6 cellular contexts compared by ENCODE assay signal in genomic region chr12:57429473-57430116, GRCh38. TPM values are rescaled to one million over a fixed set of nuclear protein-coding genes. Genes with fewer than 3 reads are reported as not detected.
DNase-seq lines count a peak whose midpoint lies in the region; ATAC-seq, FAIRE-seq and TF ChIP-seq lines count a peak whose summit lies in the region.

No MANE protein-coding gene starts in this region.

- no peaks in the 10 kb centered on the region for H3K9me1 ChIP-seq in endothelial cell of umbilical vein (replicated peaks; ENCODE audit: control insufficient read depth, extremely low read depth, insufficient read depth, low read length)

- peak overlapping the region; percentile 82 for H3K9ac ChIP-seq in endothelial cell of umbilical vein (replicated peaks; ENCODE audit: extremely low read depth, insufficient read depth, low read length)

- no peaks in the 10 kb centered on the region for H3K9me3 ChIP-seq in endothelial cell of umbilical vein (replicated peaks; ENCODE audit: control insufficient read depth, insufficient read depth, low read length)

- peak overlapping the region; percentile 97 for H3K27ac Mint-ChIP-seq in stimulated activated naive CD8-positive, alpha-beta T cell treated with anti-CD3 and anti-CD28 coated beads, Interleukin-15, amount 100 ng/mL, for 72 hours

- no peaks in the 10 kb centered on the region for H3K36me3 ChIP-seq in endothelial cell of umbilical vein (ENCODE audit: control insufficient read depth in 2 of 2, extremely low read depth in 1 of 2, insufficient read depth in 2 of 2, low read length in 2 of 2)

- POLR2A ChIA-PET in endothelial cell of umbilical vein (lab: Charles Lee): interaction anchor here (0.6 kb wide), 1 partner anchor 16 kb away, joined by 4 read pairs; no protein-coding TSS in a partner anchor

- CTCF ChIA-PET in endothelial cell of umbilical vein (lab: Charles Lee): interaction anchor here (1.0 to 2.2 kb wide), 7 partner anchors 9 to 122 kb away, joined by 3 to 12 read pairs (median 7); partner anchors contain the start of genes GLI1 and INHBE

- H3K27ac ChIP-seq in endothelial cell of umbilical vein (ENCODE audit: insufficient read depth, low read depth, low read length): peak overlapping the region; percentile 64

- no peaks in the 10 kb centered on the region for H3K27me3 Mint-ChIP-seq in activated T-cell treated with anti-CD3 and anti-CD28 coated beads, Interleukin-2, amount 50 U/mL, for 4 hours (ENCODE audit: low read depth)
- no peaks in the 10 kb centered on the region for H3K27me3 Mint-ChIP-seq in stimulated activated naive CD8-positive, alpha-beta T cell treated with anti-CD3 and anti-CD28 coated beads, Interleukin-15, amount 100 ng/mL, for 72 hours

- H3K4me2 ChIP-seq in endothelial cell of umbilical vein (ENCODE audit: insufficient read depth, low read length): peak overlapping the region; percentile 93

- H3K4me1 ChIP-seq in endothelial cell of umbilical vein (ENCODE audit: control insufficient read depth, extremely low read depth, insufficient read depth, low read length): peaks cover 6% of the 10 kb centered on the region

- intact Hi-C loops in endothelial cell of umbilical vein (cut with micrococcal nuclease): loop anchor here (2.0 to 5.0 kb wide), 2 partner anchors 23 to 122 kb away; no protein-coding TSS in a partner anchor

- H3K4me1 Mint-ChIP-seq in activated T-cell treated with anti-CD3 and anti-CD28 coated beads, Interleukin-2, amount 50 U/mL, for 4 hours (ENCODE audit: low read depth): peaks cover 35% of the 10 kb centered on the region
- H3K4me1 Mint-ChIP-seq in stimulated activated naive CD8-positive, alpha-beta T cell treated with anti-CD3 and anti-CD28 coated beads, Interleukin-15, amount 100 ng/mL, for 72 hours: peaks cover 39% of the 10 kb centered on the region

- H3K79me2 ChIP-seq in endothelial cell of umbilical vein (ENCODE audit: control insufficient read depth, insufficient read depth, low read length): peaks cover 21% of the 10 kb centered on the region

- no peaks in the 10 kb centered on the region for H3K27me3 ChIP-seq in endothelial cell of umbilical vein (ENCODE audit: control insufficient read depth in 2 of 2, insufficient read depth in 2 of 2, low read length in 2 of 2)

- no peak for TF ChIP-seq POLR2A in endothelial cell of umbilical vein (IDR thresholded peaks at IDR 0.05; ENCODE audit: low read depth, low read length)

- H3K4me3 Mint-ChIP-seq in activated T-cell treated with anti-CD3 and anti-CD28 coated beads, Interleukin-2, amount 50 U/mL, for 4 hours: peak overlapping the region; percentile 99
- peak overlapping the region; percentile 80 to 88 for H3K4me3 Mint-ChIP-seq in stimulated activated naive CD8-positive, alpha-beta T cell treated with anti-CD3 and anti-CD28 coated beads, Interleukin-15, amount 100 ng/mL, for 72 hours

- BruUV-seq in endothelial cell of umbilical vein (replicated peaks; lab: Mats Ljungman, UMichigan): TSS peak; percentile 67

- no peaks in the 10 kb centered on the region for H3K36me3 Mint-ChIP-seq in activated T-cell treated with anti-CD3 and anti-CD28 coated beads, Interleukin-2, amount 50 U/mL, for 4 hours (ENCODE audit: insufficient read depth)

- FAIRE-seq in endothelial cell of umbilical vein (lab: Jason Lieb, UNC): no peak

- dilution Hi-C loops in endothelial cell of umbilical vein (cut with MboI; ENCODE audit: extremely low pct_ligation_motif_present, low sequenced_read_pairs): no loop called here

- ATAC-seq in activated T-cell treated with anti-CD3 and anti-CD28 coated beads, Interleukin-2, amount 50 U/mL, for 4 hours: no peak
- ATAC-seq in stimulated activated naive CD8-positive, alpha-beta T cell treated with anti-CD3 and anti-CD28 coated beads, Interleukin-15, amount 100 ng/mL, for 72 hours: no peak

- peak overlapping the region; percentile 29 to 75 (median 69) for H3K4me3 ChIP-seq in endothelial cell of umbilical vein (replicated peaks in 1 of 3; ENCODE audit: insufficient read depth in 1 of 3, low read depth in 1 of 3, low read length in 3 of 3)

- no peaks in the 10 kb centered on the region for H3K9me3 Mint-ChIP-seq in activated T-cell treated with anti-CD3 and anti-CD28 coated beads, Interleukin-2, amount 50 U/mL, for 4 hours
- H3K9me3 Mint-ChIP-seq in stimulated activated naive CD8-positive, alpha-beta T cell treated with anti-CD3 and anti-CD28 coated beads, Interleukin-15, amount 100 ng/mL, for 72 hours: no peaks in the 10 kb centered on the region

- DNase-seq in activated T-cell treated with anti-CD3 and anti-CD28 coated beads, Interleukin-2, amount 50 U/mL, for 4 hours: no peak
- no peak for DNase-seq in activated T-cell treated with anti-CD3 and anti-CD28 coated beads, Interleukin-2, amount 50 U/mL, for 1 hour
- DNase-seq in endothelial cell of umbilical vein (ENCODE audit: low read depth, low spot score) (no peak), C1 segment of cervical spinal cord (lab: John Stamatoyannopoulos, UW) (no peak), DMS79 (lab: John Stamatoyannopoulos, UW) (no peak)
- DNase-seq in stimulated activated naive CD8-positive, alpha-beta T cell treated with anti-CD3 and anti-CD28 coated beads, Interleukin-15, amount 100 ng/mL, for 72 hours: no peak

- peak overlapping the region; percentile 16 for H2AFZ ChIP-seq in endothelial cell of umbilical vein (ENCODE audit: low read depth, low read length)

- H4K20me1 ChIP-seq in endothelial cell of umbilical vein (replicated peaks; ENCODE audit: control insufficient read depth, extremely low read depth, insufficient read depth, low read length): no peaks in the 10 kb centered on the region

- no peak for TF ChIP-seq CTCF in endothelial cell of umbilical vein (IDR thresholded peaks at IDR 0.05; ENCODE audit: extremely low read depth in 1 of 2, insufficient read depth in 1 of 2, low read depth in 1 of 2, low read length in 2 of 2)

RNA-seq across cellular contexts. Expression of gene R3HDM2, which starts 1.2 kb away (rescaled TPM):
- total RNA-seq in activated T-cell treated with anti-CD3 and anti-CD28 coated beads, Interleukin-2, amount 50 U/mL, for 4 hours: 10 to 100 TPM; 21.9 to 25.2 (median 22.3) TPM
- total RNA-seq in endothelial cell of umbilical vein: 31.3 and 36.6 TPM in 2 replicates
- polyA plus RNA-seq in endothelial cell of umbilical vein: 26.1 and 28.0 TPM in 2 replicates
- 16.4 and 16.5 TPM in 2 replicates for polyA plus RNA-seq in endothelial cell of umbilical vein (2011; cell fraction: cytosol; rRNA removed)
- polyA plus RNA-seq in endothelial cell of umbilical vein (2011; cell fraction: nucleus; rRNA removed): 29.0 and 36.6 TPM in 2 replicates
- polyA plus RNA-seq in endothelial cell of umbilical vein (2012): 17.8 and 22.1 TPM in 2 replicates
- 17.5 and 26.7 TPM in 2 replicates for polyA minus RNA-seq in endothelial cell of umbilical vein
- polyA minus RNA-seq in endothelial cell of umbilical vein (2011; cell fraction: cytosol; rRNA and poly(A)+ RNA removed): 3.9 TPM
- 11.1 and 13.8 TPM in 2 replicates for polyA minus RNA-seq in endothelial cell of umbilical vein (2011; cell fraction: nucleus; rRNA and poly(A)+ RNA removed)

RNA-seq across cellular contexts. Expression of gene INHBC, which starts 5.0 kb away (rescaled TPM):
- under 1 TPM in 2 of 3 donors, not detected in 1; 0.14 to 0.15 TPM for total RNA-seq in activated T-cell treated with anti-CD3 and anti-CD28 coated beads, Interleukin-2, amount 50 U/mL, for 4 hours
- total RNA-seq in endothelial cell of umbilical vein: not detected in 2 replicates
- polyA plus RNA-seq in endothelial cell of umbilical vein: 0.08 TPM in 1 of 2 replicates, not detected in the other
- not detected in 2 replicates for polyA plus RNA-seq in endothelial cell of umbilical vein (2011; cell fraction: cytosol; rRNA removed)
- not detected in 2 replicates for polyA plus RNA-seq in endothelial cell of umbilical vein (2011; cell fraction: nucleus; rRNA removed)
- polyA plus RNA-seq in endothelial cell of umbilical vein (2012): not detected in 2 replicates
- polyA minus RNA-seq in endothelial cell of umbilical vein: not detected in 2 replicates
- not detected for polyA minus RNA-seq in endothelial cell of umbilical vein (2011; cell fraction: cytosol; rRNA and poly(A)+ RNA removed)
- 0.29 TPM in 1 of 2 replicates, not detected in the other for polyA minus RNA-seq in endothelial cell of umbilical vein (2011; cell fraction: nucleus; rRNA and poly(A)+ RNA removed)

RNA-seq across cellular contexts. Expression of gene INHBE, which starts 25.5 kb away (rescaled TPM):
- under 1 TPM in 2 of 3 donors, not detected in 1; 0.24 to 0.27 TPM for total RNA-seq in activated T-cell treated with anti-CD3 and anti-CD28 coated beads, Interleukin-2, amount 50 U/mL, for 4 hours
- not detected in 2 replicates for total RNA-seq in endothelial cell of umbilical vein
- polyA plus RNA-seq in endothelial cell of umbilical vein: not detected in 2 replicates
- polyA plus RNA-seq in endothelial cell of umbilical vein (2011; cell fraction: cytosol; rRNA removed): not detected in 2 replicates
- polyA plus RNA-seq in endothelial cell of umbilical vein (2011; cell fraction: nucleus; rRNA removed): not detected in 2 replicates
- not detected in 2 replicates for polyA plus RNA-seq in endothelial cell of umbilical vein (2012)
- polyA minus RNA-seq in endothelial cell of umbilical vein: 0.15 and 0.63 TPM in 2 replicates
- 2.9 TPM for polyA minus RNA-seq in endothelial cell of umbilical vein (2011; cell fraction: cytosol; rRNA and poly(A)+ RNA removed)
- polyA minus RNA-seq in endothelial cell of umbilical vein (2011; cell fraction: nucleus; rRNA and poly(A)+ RNA removed): not detected in 2 replicates

RNA-seq across cellular contexts. Expression of gene GLI1, which starts 30.0 kb away (rescaled TPM):
- total RNA-seq in activated T-cell treated with anti-CD3 and anti-CD28 coated beads, Interleukin-2, amount 50 U/mL, for 4 hours: 1 to 10 TPM in 1 of 3 donors, under 1 TPM in 2; 0.46 to 1.7 (median 0.65) TPM
- total RNA-seq in endothelial cell of umbilical vein: 0.29 and 1.1 TPM in 2 replicates
- 0.10 and 0.14 TPM in 2 replicates for polyA plus RNA-seq in endothelial cell of umbilical vein
- 0.09 and 0.14 TPM in 2 replicates for polyA plus RNA-seq in endothelial cell of umbilical vein (2011; cell fraction: cytosol; rRNA removed)
- 0.55 and 0.73 TPM in 2 replicates for polyA plus RNA-seq in endothelial cell of umbilical vein (2011; cell fraction: nucleus; rRNA removed)
- 0.25 TPM in 1 of 2 replicates, not detected in the other for polyA plus RNA-seq in endothelial cell of umbilical vein (2012)
- not detected in 2 replicates for polyA minus RNA-seq in endothelial cell of umbilical vein
- 0.41 TPM for polyA minus RNA-seq in endothelial cell of umbilical vein (2011; cell fraction: cytosol; rRNA and poly(A)+ RNA removed)
- polyA minus RNA-seq in endothelial cell of umbilical vein (2011; cell fraction: nucleus; rRNA and poly(A)+ RNA removed): not detected in 2 replicates

RNA-seq across cellular contexts. Expression of gene ARHGAP9, which starts 50.1 kb away (rescaled TPM):
- 10 to 100 TPM; 54.5 to 64.6 (median 57.7) TPM for total RNA-seq in activated T-cell treated with anti-CD3 and anti-CD28 coated beads, Interleukin-2, amount 50 U/mL, for 4 hours
- total RNA-seq in endothelial cell of umbilical vein: 0.38 TPM in 1 of 2 replicates, not detected in the other
- 0.25 and 0.35 TPM in 2 replicates for polyA plus RNA-seq in endothelial cell of umbilical vein
- 0.18 and 0.20 TPM in 2 replicates for polyA plus RNA-seq in endothelial cell of umbilical vein (2011; cell fraction: cytosol; rRNA removed)
- polyA plus RNA-seq in endothelial cell of umbilical vein (2011; cell fraction: nucleus; rRNA removed): 0.41 and 0.66 TPM in 2 replicates
- 0.30 TPM in 1 of 2 replicates, not detected in the other for polyA plus RNA-seq in endothelial cell of umbilical vein (2012)
- polyA minus RNA-seq in endothelial cell of umbilical vein: 1.0 and 1.8 TPM in 2 replicates
- not detected for polyA minus RNA-seq in endothelial cell of umbilical vein (2011; cell fraction: cytosol; rRNA and poly(A)+ RNA removed)
- polyA minus RNA-seq in endothelial cell of umbilical vein (2011; cell fraction: nucleus; rRNA and poly(A)+ RNA removed): not detected in 2 replicates
